Comparison of ENCODE assay signal across 1 cellular context in genomic region chr12:46445551-46446235, GRCh38.
TF ChIP-seq lines count a peak whose summit lies in the region.

No MANE protein-coding gene starts in this region.

TF ChIP-seq in K562, 482 proteins besides CTCF, POLR2A, EP300 and RAD21 (continued from another document):
- TF ChIP-seq ZNF407 (IDR thresholded peaks at IDR 0.05; ENCODE audit: low read depth): 0 out of 2 replicates have a peak, but pooled peaks have one; percentile 0
- no peak for TF ChIP-seq RBFOX2 (IDR thresholded peaks at IDR 0.05; ENCODE audit: low read depth, low read length)
- TF ChIP-seq ZNF609 (CRISPR knock-in tag; IDR thresholded peaks at IDR 0.05; ENCODE audit: borderline replicate concordance): no peak
- no peak for TF ChIP-seq HINFP (tag; conservative IDR thresholded peaks at IDR 0.05; ENCODE audit: low read depth)
- no peak for TF ChIP-seq ZFP36 (IDR thresholded peaks at IDR 0.05; ENCODE audit: low read depth, low read length, partially characterized antibody)
- TF ChIP-seq ZBTB8A (IDR thresholded peaks at IDR 0.05; ENCODE audit: partially characterized antibody): no peak
- no peak for TF ChIP-seq SP1 (CRISPR knock-in tag; IDR thresholded peaks at IDR 0.05)
- TF ChIP-seq ZNF253 (CRISPR knock-in tag; conservative IDR thresholded peaks at IDR 0.05): no peak
- TF ChIP-seq MED1 (CRISPR knock-in tag; IDR thresholded peaks at IDR 0.05; ENCODE audit: borderline replicate concordance): no peak
- TF ChIP-seq ESRRB (CRISPR knock-in tag; IDR thresholded peaks at IDR 0.05; ENCODE audit: borderline replicate concordance): no peak
- TF ChIP-seq ZNF3 (CRISPR knock-in tag; IDR thresholded peaks at IDR 0.05): peak; percentile 66
